1 cellular context compared by ENCODE assay signal in the genomic region with DNA sequence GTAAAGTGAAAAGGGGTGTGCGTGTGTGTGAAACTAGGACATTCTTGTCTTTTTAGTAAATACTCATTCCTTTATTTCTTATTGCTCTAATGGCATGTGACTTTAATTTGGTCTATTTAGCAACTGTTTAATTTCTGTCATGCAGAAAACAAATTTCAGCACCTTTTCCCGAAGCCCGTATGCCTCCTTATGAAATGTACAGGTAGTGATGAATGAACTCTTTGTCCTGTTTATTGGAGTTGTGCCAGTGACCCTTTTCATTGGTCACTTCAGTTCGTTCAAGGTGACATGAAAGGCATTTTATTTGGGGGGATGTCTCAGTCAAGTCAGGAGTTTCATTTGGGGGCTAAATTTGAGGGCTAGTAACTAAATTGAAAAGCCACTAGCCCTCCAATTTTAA.
TF ChIP-seq lines count a peak whose summit lies in the region.

No MANE protein-coding gene starts in this region.

TF ChIP-seq in HepG2, 621 proteins besides CTCF, POLR2A, EP300 and RAD21 (continued from another document and continues in another):
- TF ChIP-seq SAP130 (CRISPR knock-in tag; IDR thresholded peaks at IDR 0.05; ENCODE audit: low read depth) (peak; percentile 23; the same call in 1 of the 2 replicates), FOXK2 (IDR thresholded peaks at IDR 0.05) (no peak), CHD4 (IDR thresholded peaks at IDR 0.05; ENCODE audit: borderline replicate concordance, low read length) (no peak), PAX8 (CRISPR knock-in tag; IDR thresholded peaks at IDR 0.05; ENCODE audit: borderline replicate concordance) (no peak), NFIC (IDR thresholded peaks at IDR 0.05; ENCODE audit: low read length) (peak; percentile 76; the same call in 1 of the 2 replicates), KDM5B (CRISPR knock-in tag; IDR thresholded peaks at IDR 0.05; ENCODE audit: borderline replicate concordance) (no peak), DNMT3B (CRISPR knock-in tag; conservative IDR thresholded peaks at IDR 0.05) (no peak), NCOR1 (IDR thresholded peaks at IDR 0.05; ENCODE audit: borderline replicate concordance, low read length) (peak; percentile 35; the same call in 1 of the 2 replicates), SP5 (CRISPR knock-in tag; IDR thresholded peaks at IDR 0.05; ENCODE audit: borderline replicate concordance, low read depth) (no peak), GPN1 (CRISPR knock-in tag; IDR thresholded peaks at IDR 0.05; ENCODE audit: borderline replicate concordance) (no peak), ZMYM3 (CRISPR knock-in tag; IDR thresholded peaks at IDR 0.05) (no peak), RFX1 (IDR thresholded peaks at IDR 0.05) (no peak), HES4 (CRISPR knock-in tag; IDR thresholded peaks at IDR 0.05; ENCODE audit: borderline replicate concordance) (no peak), TBX3 (IDR thresholded peaks at IDR 0.05; ENCODE audit: borderline replicate concordance) (peak; percentile 12; the same call in 1 of the 2 replicates), KAT8 (CRISPR knock-in tag; IDR thresholded peaks at IDR 0.05) (0 out of 2 replicates have a peak, but pooled peaks have one; percentile 27), ZNF780A (CRISPR knock-in tag; IDR thresholded peaks at IDR 0.05) (no peak), FOXA3 (CRISPR knock-in tag; IDR thresholded peaks at IDR 0.05) (peak; percentile 46; the same call in 1 of the 2 replicates), KLF9 (CRISPR knock-in tag; IDR thresholded peaks at IDR 0.05; ENCODE audit: low read depth) (no peak), KMT2B (CRISPR knock-in tag; IDR thresholded peaks at IDR 0.05) (no peak)
- TF ChIP-seq, protein P1, sequence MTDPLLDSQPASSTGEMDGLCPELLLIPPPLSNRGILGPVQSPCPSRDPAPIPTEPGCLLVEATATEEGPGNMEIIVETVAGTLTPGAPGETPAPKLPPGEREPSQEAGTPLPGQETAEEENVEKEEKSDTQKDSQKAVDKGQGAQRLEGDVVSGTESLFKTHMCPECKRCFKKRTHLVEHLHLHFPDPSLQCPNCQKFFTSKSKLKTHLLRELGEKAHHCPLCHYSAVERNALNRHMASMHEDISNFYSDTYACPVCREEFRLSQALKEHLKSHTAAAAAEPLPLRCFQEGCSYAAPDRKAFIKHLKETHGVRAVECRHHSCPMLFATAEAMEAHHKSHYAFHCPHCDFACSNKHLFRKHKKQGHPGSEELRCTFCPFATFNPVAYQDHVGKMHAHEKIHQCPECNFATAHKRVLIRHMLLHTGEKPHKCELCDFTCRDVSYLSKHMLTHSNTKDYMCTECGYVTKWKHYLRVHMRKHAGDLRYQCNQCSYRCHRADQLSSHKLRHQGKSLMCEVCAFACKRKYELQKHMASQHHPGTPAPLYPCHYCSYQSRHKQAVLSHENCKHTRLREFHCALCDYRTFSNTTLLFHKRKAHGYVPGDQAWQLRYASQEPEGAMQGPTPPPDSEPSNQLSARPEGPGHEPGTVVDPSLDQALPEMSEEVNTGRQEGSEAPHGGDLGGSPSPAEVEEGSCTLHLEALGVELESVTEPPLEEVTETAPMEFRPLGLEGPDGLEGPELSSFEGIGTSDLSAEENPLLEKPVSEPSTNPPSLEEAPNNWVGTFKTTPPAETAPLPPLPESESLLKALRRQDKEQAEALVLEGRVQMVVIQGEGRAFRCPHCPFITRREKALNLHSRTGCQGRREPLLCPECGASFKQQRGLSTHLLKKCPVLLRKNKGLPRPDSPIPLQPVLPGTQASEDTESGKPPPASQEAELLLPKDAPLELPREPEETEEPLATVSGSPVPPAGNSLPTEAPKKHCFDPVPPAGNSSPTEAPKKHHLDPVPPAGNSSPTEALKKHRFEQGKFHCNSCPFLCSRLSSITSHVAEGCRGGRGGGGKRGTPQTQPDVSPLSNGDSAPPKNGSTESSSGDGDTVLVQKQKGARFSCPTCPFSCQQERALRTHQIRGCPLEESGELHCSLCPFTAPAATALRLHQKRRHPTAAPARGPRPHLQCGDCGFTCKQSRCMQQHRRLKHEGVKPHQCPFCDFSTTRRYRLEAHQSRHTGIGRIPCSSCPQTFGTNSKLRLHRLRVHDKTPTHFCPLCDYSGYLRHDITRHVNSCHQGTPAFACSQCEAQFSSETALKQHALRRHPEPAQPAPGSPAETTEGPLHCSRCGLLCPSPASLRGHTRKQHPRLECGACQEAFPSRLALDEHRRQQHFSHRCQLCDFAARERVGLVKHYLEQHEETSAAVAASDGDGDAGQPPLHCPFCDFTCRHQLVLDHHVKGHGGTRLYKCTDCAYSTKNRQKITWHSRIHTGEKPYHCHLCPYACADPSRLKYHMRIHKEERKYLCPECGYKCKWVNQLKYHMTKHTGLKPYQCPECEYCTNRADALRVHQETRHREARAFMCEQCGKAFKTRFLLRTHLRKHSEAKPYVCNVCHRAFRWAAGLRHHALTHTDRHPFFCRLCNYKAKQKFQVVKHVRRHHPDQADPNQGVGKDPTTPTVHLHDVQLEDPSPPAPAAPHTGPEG (CRISPR knock-in tag; IDR thresholded peaks at IDR 0.05): no peak
- TF ChIP-seq, protein P2, sequence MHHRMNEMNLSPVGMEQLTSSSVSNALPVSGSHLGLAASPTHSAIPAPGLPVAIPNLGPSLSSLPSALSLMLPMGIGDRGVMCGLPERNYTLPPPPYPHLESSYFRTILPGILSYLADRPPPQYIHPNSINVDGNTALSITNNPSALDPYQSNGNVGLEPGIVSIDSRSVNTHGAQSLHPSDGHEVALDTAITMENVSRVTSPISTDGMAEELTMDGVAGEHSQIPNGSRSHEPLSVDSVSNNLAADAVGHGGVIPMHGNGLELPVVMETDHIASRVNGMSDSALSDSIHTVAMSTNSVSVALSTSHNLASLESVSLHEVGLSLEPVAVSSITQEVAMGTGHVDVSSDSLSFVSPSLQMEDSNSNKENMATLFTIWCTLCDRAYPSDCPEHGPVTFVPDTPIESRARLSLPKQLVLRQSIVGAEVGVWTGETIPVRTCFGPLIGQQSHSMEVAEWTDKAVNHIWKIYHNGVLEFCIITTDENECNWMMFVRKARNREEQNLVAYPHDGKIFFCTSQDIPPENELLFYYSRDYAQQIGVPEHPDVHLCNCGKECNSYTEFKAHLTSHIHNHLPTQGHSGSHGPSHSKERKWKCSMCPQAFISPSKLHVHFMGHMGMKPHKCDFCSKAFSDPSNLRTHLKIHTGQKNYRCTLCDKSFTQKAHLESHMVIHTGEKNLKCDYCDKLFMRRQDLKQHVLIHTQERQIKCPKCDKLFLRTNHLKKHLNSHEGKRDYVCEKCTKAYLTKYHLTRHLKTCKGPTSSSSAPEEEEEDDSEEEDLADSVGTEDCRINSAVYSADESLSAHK (CRISPR knock-in tag; IDR thresholded peaks at IDR 0.05; ENCODE audit: borderline replicate concordance): no peak
- TF ChIP-seq, protein P3, sequence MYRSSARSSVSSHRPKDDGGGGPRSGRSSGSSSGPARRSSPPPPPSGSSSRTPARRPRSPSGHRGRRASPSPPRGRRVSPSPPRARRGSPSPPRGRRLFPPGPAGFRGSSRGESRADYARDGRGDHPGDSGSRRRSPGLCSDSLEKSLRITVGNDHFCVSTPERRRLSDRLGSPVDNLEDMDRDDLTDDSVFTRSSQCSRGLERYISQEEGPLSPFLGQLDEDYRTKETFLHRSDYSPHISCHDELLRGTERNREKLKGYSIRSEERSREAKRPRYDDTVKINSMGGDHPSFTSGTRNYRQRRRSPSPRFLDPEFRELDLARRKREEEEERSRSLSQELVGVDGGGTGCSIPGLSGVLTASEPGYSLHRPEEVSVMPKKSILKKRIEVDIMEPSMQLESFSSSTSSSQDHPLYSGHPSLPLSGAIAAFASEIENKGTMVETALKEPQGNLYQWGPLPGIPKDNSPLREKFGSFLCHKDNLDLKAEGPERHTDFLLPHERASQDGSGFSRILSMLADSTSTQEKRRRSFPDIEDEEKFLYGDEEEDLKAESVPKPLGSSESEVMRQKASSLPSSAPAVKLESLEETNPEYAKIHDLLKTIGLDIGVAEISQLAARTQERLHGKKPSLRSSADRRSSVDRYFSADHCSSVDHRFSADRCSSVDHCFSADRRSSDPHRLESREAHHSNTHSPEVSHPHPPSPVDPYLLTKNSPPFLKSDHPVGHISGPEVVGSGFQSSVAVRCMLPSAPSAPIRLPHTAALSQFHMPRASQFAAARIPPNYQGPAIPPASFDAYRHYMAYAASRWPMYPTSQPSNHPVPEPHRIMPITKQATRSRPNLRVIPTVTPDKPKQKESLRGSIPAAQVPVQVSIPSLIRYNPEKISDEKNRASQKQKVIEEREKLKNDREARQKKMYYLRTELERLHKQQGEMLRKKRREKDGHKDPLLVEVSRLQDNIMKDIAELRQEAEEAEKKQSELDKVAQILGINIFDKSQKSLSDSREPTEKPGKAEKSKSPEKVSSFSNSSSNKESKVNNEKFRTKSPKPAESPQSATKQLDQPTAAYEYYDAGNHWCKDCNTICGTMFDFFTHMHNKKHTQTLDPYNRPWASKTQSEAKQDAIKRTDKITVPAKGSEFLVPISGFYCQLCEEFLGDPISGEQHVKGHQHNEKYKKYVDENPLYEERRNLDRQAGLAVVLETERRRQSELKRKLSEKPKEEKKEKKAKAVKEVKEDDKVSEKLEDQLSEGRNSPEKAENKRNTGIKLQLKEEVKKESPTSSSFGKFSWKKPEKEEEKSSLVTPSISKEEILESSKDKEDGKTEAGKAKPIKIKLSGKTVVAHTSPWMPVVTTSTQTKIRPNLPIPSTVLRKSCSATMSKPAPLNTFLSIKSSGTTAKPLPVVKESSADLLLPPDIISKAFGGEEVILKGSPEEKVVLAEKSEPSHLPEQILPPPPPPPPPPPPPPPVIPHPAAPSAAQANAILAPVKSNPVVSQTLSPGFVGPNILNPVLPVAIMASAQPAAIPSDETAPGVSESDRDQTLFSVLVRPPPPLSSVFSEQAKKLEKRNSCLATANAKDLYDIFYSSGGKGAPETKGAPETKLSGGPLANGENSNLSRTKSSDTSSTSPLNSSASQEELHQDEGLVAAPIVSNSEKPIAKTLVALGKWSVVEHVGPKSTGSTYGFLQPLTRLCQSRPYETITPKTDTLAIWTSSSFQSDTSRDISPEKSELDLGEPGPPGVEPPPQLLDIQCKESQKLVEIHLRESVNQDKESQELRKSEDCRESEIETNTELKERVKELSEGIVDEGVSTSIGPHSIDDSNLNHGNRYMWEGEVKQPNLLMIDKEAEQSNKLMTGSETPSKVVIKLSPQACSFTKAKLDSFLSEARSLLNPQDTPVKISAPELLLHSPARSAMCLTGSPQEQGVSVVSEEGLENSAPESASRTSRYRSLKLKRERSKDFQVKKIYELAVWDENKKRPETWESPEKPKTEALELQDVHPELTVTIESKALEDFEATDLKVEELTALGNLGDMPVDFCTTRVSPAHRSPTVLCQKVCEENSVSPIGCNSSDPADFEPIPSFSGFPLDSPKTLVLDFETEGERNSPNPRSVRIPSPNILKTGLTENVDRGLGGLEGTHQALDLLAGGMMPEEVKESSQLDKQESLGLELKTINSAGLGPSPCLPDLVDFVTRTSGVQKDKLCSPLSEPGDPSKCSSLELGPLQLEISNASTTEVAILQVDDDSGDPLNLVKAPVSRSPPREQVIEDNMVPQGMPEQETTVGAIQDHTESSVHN (CRISPR knock-in tag; IDR thresholded peaks at IDR 0.05): no peak
- TF ChIP-seq, protein P4, sequence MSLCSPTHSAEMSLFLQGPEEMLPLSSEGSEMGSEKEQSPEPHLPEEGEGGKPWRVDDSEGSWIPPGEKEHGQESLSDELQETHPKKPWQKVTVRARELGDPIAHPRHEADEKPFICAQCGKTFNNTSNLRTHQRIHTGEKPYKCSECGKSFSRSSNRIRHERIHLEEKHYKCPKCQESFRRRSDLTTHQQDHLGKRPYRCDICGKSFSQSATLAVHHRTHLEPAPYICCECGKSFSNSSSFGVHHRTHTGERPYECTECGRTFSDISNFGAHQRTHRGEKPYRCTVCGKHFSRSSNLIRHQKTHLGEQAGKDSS (CRISPR knock-in tag; IDR thresholded peaks at IDR 0.05; ENCODE audit: borderline replicate concordance, low read depth): no peak
- TF ChIP-seq, protein P5, sequence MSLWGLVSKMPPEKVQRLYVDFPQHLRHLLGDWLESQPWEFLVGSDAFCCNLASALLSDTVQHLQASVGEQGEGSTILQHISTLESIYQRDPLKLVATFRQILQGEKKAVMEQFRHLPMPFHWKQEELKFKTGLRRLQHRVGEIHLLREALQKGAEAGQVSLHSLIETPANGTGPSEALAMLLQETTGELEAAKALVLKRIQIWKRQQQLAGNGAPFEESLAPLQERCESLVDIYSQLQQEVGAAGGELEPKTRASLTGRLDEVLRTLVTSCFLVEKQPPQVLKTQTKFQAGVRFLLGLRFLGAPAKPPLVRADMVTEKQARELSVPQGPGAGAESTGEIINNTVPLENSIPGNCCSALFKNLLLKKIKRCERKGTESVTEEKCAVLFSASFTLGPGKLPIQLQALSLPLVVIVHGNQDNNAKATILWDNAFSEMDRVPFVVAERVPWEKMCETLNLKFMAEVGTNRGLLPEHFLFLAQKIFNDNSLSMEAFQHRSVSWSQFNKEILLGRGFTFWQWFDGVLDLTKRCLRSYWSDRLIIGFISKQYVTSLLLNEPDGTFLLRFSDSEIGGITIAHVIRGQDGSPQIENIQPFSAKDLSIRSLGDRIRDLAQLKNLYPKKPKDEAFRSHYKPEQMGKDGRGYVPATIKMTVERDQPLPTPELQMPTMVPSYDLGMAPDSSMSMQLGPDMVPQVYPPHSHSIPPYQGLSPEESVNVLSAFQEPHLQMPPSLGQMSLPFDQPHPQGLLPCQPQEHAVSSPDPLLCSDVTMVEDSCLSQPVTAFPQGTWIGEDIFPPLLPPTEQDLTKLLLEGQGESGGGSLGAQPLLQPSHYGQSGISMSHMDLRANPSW (CRISPR knock-in tag; IDR thresholded peaks at IDR 0.05; ENCODE audit: borderline replicate concordance): no peak
- TF ChIP-seq, protein P6, sequence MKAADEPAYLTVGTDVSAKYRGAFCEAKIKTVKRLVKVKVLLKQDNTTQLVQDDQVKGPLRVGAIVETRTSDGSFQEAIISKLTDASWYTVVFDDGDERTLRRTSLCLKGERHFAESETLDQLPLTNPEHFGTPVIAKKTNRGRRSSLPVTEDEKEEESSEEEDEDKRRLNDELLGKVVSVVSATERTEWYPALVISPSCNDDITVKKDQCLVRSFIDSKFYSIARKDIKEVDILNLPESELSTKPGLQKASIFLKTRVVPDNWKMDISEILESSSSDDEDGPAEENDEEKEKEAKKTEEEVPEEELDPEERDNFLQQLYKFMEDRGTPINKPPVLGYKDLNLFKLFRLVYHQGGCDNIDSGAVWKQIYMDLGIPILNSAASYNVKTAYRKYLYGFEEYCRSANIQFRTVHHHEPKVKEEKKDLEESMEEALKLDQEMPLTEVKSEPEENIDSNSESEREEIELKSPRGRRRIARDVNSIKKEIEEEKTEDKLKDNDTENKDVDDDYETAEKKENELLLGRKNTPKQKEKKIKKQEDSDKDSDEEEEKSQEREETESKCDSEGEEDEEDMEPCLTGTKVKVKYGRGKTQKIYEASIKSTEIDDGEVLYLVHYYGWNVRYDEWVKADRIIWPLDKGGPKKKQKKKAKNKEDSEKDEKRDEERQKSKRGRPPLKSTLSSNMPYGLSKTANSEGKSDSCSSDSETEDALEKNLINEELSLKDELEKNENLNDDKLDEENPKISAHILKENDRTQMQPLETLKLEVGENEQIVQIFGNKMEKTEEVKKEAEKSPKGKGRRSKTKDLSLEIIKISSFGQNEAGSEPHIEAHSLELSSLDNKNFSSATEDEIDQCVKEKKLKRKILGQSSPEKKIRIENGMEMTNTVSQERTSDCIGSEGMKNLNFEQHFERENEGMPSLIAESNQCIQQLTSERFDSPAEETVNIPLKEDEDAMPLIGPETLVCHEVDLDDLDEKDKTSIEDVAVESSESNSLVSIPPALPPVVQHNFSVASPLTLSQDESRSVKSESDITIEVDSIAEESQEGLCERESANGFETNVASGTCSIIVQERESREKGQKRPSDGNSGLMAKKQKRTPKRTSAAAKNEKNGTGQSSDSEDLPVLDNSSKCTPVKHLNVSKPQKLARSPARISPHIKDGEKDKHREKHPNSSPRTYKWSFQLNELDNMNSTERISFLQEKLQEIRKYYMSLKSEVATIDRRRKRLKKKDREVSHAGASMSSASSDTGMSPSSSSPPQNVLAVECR (CRISPR knock-in tag; IDR thresholded peaks at IDR 0.05; ENCODE audit: borderline replicate concordance): no peak
